23 cellular contexts compared by ENCODE assay signal in genomic region chr3:181354140-181354539, GRCh38.
DNase-seq lines count a peak whose midpoint lies in the region; ATAC-seq, FAIRE-seq and TF ChIP-seq lines count a peak whose summit lies in the region.
"Had no signal": no experiment of that assay in that cellular context is flagged by ENCODE, and none has a peak within 500 bp of the region (broad histone marks: within the 10 kb centered on the region; RNA-seq: fewer than 3 reads in every experiment).

No MANE protein-coding gene starts in this region.

- peak overlapping the region; percentile 26 for H4K91ac ChIP-seq in H1 (replicated peaks; ENCODE audit: insufficient read length, low read length)

- H3K36me3 Mint-ChIP-seq in MCF 10A (ENCODE audit: insufficient read depth, unreplicated experiment): no peaks in the 10 kb centered on the region
- H3K36me3 Mint-ChIP-seq in Caco-2 (ENCODE audit: insufficient read depth, unreplicated experiment): no peaks in the 10 kb centered on the region
- no peaks in the 10 kb centered on the region for H3K36me3 Mint-ChIP-seq in activated CD4-positive, alpha-beta memory T cell treated with anti-CD3 and anti-CD28 coated beads, Interleukin-2, amount 10 ng/mL, durations not matched to agents 7 days and 5 days (ENCODE audit: low read depth)

- H2BK15ac ChIP-seq in H1 (ENCODE audit: low read length): no peak overlapping the region

- H3K27me3 ChIP-seq in Loucy (ENCODE audit: insufficient read depth, low read length, poor library complexity, severe bottlenecking): no peaks in the 10 kb centered on the region
- H3K27me3 ChIP-seq in H1 (replicated peaks in 1 of 4; ENCODE audit: control insufficient read depth in 3 of 4, extremely low read depth in 1 of 4, insufficient read depth in 3 of 4, low read length in 3 of 4): no peaks in the 10 kb centered on the region
- no peaks in the 10 kb centered on the region for H3K27me3 ChIP-seq in upper lobe of right lung
- H3K27me3 ChIP-seq in Caco-2 (replicated peaks; ENCODE audit: control insufficient read depth, insufficient read depth, low read length): no peaks in the 10 kb centered on the region
- H3K27me3 ChIP-seq: MG63, SJCRH30 had no signal

- H3K27ac Mint-ChIP-seq in MCF 10A (ENCODE audit: low read depth, unreplicated experiment) (no peak overlapping the region), Caco-2 (ENCODE audit: unreplicated experiment) (no peak overlapping the region)
- no peak overlapping the region for H3K27ac Mint-ChIP-seq in activated CD4-positive, alpha-beta memory T cell treated with anti-CD3 and anti-CD28 coated beads, Interleukin-2, amount 10 ng/mL, durations not matched to agents 7 days and 5 days

- H3K4me2 ChIP-seq in Loucy (ENCODE audit: low read depth, low read length, poor library complexity, severe bottlenecking) (no peak overlapping the region), H1 (ENCODE audit: insufficient read depth in 1 of 2, low read depth in 2 of 2, low read length in 2 of 2) (no peak overlapping the region)

- no peaks in the 10 kb centered on the region for H3K79me1 ChIP-seq in H1 (ENCODE audit: low read depth, low read length)

- no peak overlapping the region for H3K9ac ChIP-seq in Loucy (ENCODE audit: low read depth, low read length, poor library complexity, severe bottlenecking)
- H3K9ac ChIP-seq in H1 (replicated peaks in 1 of 4; ENCODE audit: extremely low read depth in 1 of 4, low read depth in 3 of 4, low read length in 3 of 4): no peak overlapping the region

- H3K27ac ChIP-seq in H1 (ENCODE audit: low read depth, low read length): no peak overlapping the region
- no peak overlapping the region for H3K27ac ChIP-seq in upper lobe of right lung
- H3K27ac ChIP-seq: SJCRH30 had no signal

- POLR2A ChIA-PET in MCF 10A (lab: Yijun Ruan, JAX) (no interaction called here), H1 (lab: Charles Lee; ENCODE audit: partially characterized antibody) (no interaction called here), Caco-2 (lab: Charles Lee) (no interaction called here)
- POLR2A ChIA-PET in activated CD4-positive, alpha-beta memory T cell treated with anti-CD3 and anti-CD28 coated beads, Interleukin-2, amount 10 ng/mL, durations not matched to agents 7 days and 5 days (lab: Charles Lee): no interaction called here

- no peaks in the 10 kb centered on the region for H3K79me2 ChIP-seq in Loucy (ENCODE audit: insufficient read depth, low read length)
- no peaks in the 10 kb centered on the region for H3K79me2 ChIP-seq in H1 (ENCODE audit: control insufficient read depth in 1 of 2, insufficient read depth in 2 of 2, low read length in 2 of 2)

- no peak overlapping the region for H2BK120ac ChIP-seq in H1 (replicated peaks; ENCODE audit: low read depth, low read length)

- no peak overlapping the region for H4K8ac ChIP-seq in H1 (ENCODE audit: extremely low read depth, insufficient read depth, low read length)

- no peaks in the 10 kb centered on the region for H3K9me2 ChIP-seq in Loucy (replicated peaks; ENCODE audit: low read depth, low read length)

- H4K20me1 ChIP-seq in Loucy (ENCODE audit: insufficient read depth, low read length, poor library complexity, severe bottlenecking): no peaks in the 10 kb centered on the region
- no peaks in the 10 kb centered on the region for H4K20me1 ChIP-seq in H1 (replicated peaks in 1 of 2; ENCODE audit: control insufficient read depth in 1 of 2, insufficient read depth in 2 of 2, low read length in 2 of 2)

- TF ChIP-seq CTCF in MCF 10A (IDR thresholded peaks at IDR 0.05; ENCODE audit: unreplicated experiment): no peak
- TF ChIP-seq CTCF in Loucy (conservative IDR thresholded peaks at IDR 0.05; ENCODE audit: low read length): peak; percentile 12; the same call in 1 of the 2 replicates
- TF ChIP-seq CTCF in H1 (IDR thresholded peaks at IDR 0.05; ENCODE audit: control extremely low read depth in 1 of 3, insufficient read depth in 1 of 3, low read depth in 1 of 3, low read length in 3 of 3): no peak
- TF ChIP-seq CTCF in upper lobe of right lung (IDR thresholded peaks at IDR 0.05): peak; percentile 7
- TF ChIP-seq CTCF in Caco-2 (IDR thresholded peaks at IDR 0.05; ENCODE audit: insufficient read depth in 1 of 2, low read depth in 1 of 2, low read length in 1 of 2, severe bottlenecking in 1 of 2, unreplicated experiment in 1 of 2): no peak

- TF ChIP-seq EP300 in H1 (IDR thresholded peaks at IDR 0.05; ENCODE audit: borderline replicate concordance in 1 of 2, low read depth in 2 of 2, low read length in 2 of 2): no peak

- H3K27me3 Mint-ChIP-seq in MCF 10A (ENCODE audit: insufficient read depth, unreplicated experiment) (peaks cover 10% of the 10 kb centered on the region), Caco-2 (ENCODE audit: insufficient read depth, unreplicated experiment) (peaks cover 7% of the 10 kb centered on the region)
- H3K27me3 Mint-ChIP-seq in activated CD4-positive, alpha-beta memory T cell treated with anti-CD3 and anti-CD28 coated beads, Interleukin-2, amount 10 ng/mL, durations not matched to agents 7 days and 5 days: no peaks in the 10 kb centered on the region

- intact Hi-C loops in MCF 10A (cut with micrococcal nuclease): no loop called here
- intact Hi-C loops in upper lobe of right lung (cut with DNase I): no loop called here
- intact Hi-C loops in Caco-2 (cut with micrococcal nuclease; ENCODE audit: unreplicated experiment): no loop called here

- H3K9me3 ChIP-seq in Loucy (ENCODE audit: insufficient read depth, low read depth, low read length): no peaks in the 10 kb centered on the region
- no peaks in the 10 kb centered on the region for H3K9me3 ChIP-seq in H1 (ENCODE audit: insufficient read depth in 2 of 2, low read depth in 1 of 2, low read length in 1 of 2)
- H3K9me3 ChIP-seq in upper lobe of right lung: no peaks in the 10 kb centered on the region
- no peaks in the 10 kb centered on the region for H3K9me3 ChIP-seq in Caco-2
- H3K9me3 ChIP-seq: MG63, SJCRH30 had no signal

- H3K4me1 ChIP-seq in Loucy (ENCODE audit: insufficient read depth, low read length, poor library complexity, severe bottlenecking) (no peaks in the 10 kb centered on the region), H1 (replicated peaks in 1 of 4; ENCODE audit: control insufficient read depth in 3 of 4, insufficient read depth in 4 of 4, low read length in 3 of 4) (no peaks in the 10 kb centered on the region; a peak in 1 of 7 replicates), upper lobe of right lung (no peaks in the 10 kb centered on the region), Caco-2 (no peaks in the 10 kb centered on the region)
- H3K4me1 ChIP-seq: SJCRH30 had no signal

- H3K4ac ChIP-seq in H1 (replicated peaks; ENCODE audit: insufficient read length, low read depth, low read length): no peak overlapping the region

- H3K18ac ChIP-seq in H1 (ENCODE audit: extremely low read depth, low read length): no peak overlapping the region

- H2AFZ ChIP-seq in Loucy (ENCODE audit: low read length) (no peak overlapping the region), H1 (ENCODE audit: low read length) (no peak overlapping the region)

- H3K9me3 Mint-ChIP-seq in MCF 10A (ENCODE audit: unreplicated experiment) (no peaks in the 10 kb centered on the region), Caco-2 (ENCODE audit: unreplicated experiment) (no peaks in the 10 kb centered on the region)
- no peaks in the 10 kb centered on the region for H3K9me3 Mint-ChIP-seq in activated CD4-positive, alpha-beta memory T cell treated with anti-CD3 and anti-CD28 coated beads, Interleukin-2, amount 10 ng/mL, durations not matched to agents 7 days and 5 days

- no peak overlapping the region for H2AK5ac ChIP-seq in H1 (ENCODE audit: low read depth, low read length)

- H3F3A ChIP-seq in Loucy (ENCODE audit: low read depth): no peaks in the 10 kb centered on the region

- H4K5ac ChIP-seq in H1 (ENCODE audit: insufficient read length, low read depth, low read length): no peak overlapping the region

- H2BK12ac ChIP-seq in H1 (ENCODE audit: low read depth, low read length): no peak overlapping the region

- no TSS peak for BruUV-seq in MCF 10A (replicated peaks; lab: Mats Ljungman, UMichigan)
- no TSS peak for BruUV-seq in Caco-2 (replicated peaks; lab: Mats Ljungman, UMichigan)

- H3K23me2 ChIP-seq in H1 (ENCODE audit: low read depth, low read length): no peaks in the 10 kb centered on the region; the same call in 1 of the 2 replicates

- no peak overlapping the region for H3K23ac ChIP-seq in H1 (ENCODE audit: insufficient read length)

- in situ Hi-C loops in T47D (cut with HindIII; ENCODE audit: low pct_unique_long_range_greater_than_20kb, low sequenced_read_pairs): no loop called here

- no peak overlapping the region for H3K14ac ChIP-seq in H1 (ENCODE audit: insufficient read length)

- H3K4me3 Mint-ChIP-seq in MCF 10A (ENCODE audit: unreplicated experiment) (no peak overlapping the region), Caco-2 (ENCODE audit: unreplicated experiment) (no peak overlapping the region)
- no peak overlapping the region for H3K4me3 Mint-ChIP-seq in activated CD4-positive, alpha-beta memory T cell treated with anti-CD3 and anti-CD28 coated beads, Interleukin-2, amount 10 ng/mL, durations not matched to agents 7 days and 5 days

- H3K4me1 Mint-ChIP-seq in MCF 10A (ENCODE audit: insufficient read depth, unreplicated experiment): peaks cover 6% of the 10 kb centered on the region
- H3K4me1 Mint-ChIP-seq in Caco-2 (ENCODE audit: low read depth, unreplicated experiment): no peaks in the 10 kb centered on the region
- no peaks in the 10 kb centered on the region for H3K4me1 Mint-ChIP-seq in activated CD4-positive, alpha-beta memory T cell treated with anti-CD3 and anti-CD28 coated beads, Interleukin-2, amount 10 ng/mL, durations not matched to agents 7 days and 5 days

- H2BK20ac ChIP-seq in H1 (ENCODE audit: low read length): no peak overlapping the region

- H3K56ac ChIP-seq in H1 (replicated peaks; ENCODE audit: insufficient read length, low read depth, low read length): no peak overlapping the region

- no peak for TF ChIP-seq POLR2A in H1 (IDR thresholded peaks at IDR 0.05; ENCODE audit: control extremely low read depth in 1 of 2, low read depth in 2 of 2, low read length in 2 of 2)

- FAIRE-seq in H1 (lab: Jason Lieb, UNC): no peak
- FAIRE-seq: D721Med, GM18507, RCC 7860 had no signal

- CTCF ChIA-PET in MCF 10A (lab: Yijun Ruan, JAX) (interaction anchor here (0.6 to 1.7 kb wide), 2 partner anchors 304 to 348 kb away, joined by 3 to 5 read pairs; no protein-coding TSS in a partner anchor), H1 (lab: Charles Lee; ENCODE audit: partially characterized antibody) (interaction anchor here (1.1 to 1.7 kb wide), 3 partner anchors 30 to 348 kb away, joined by 3 to 5 read pairs (median 4); no protein-coding TSS in a partner anchor), Caco-2 (lab: Charles Lee) (no interaction called here)
- CTCF ChIA-PET in activated CD4-positive, alpha-beta memory T cell treated with anti-CD3 and anti-CD28 coated beads, Interleukin-2, amount 10 ng/mL, durations not matched to agents 7 days and 5 days (lab: Charles Lee): no interaction called here

- 0 out of 4 replicates have a peak, but pooled peaks have one; percentile 17 to 21 for TF ChIP-seq RAD21 in H1 (IDR thresholded peaks at IDR 0.05 in 1 of 2, conservative IDR thresholded peaks at IDR 0.05 in 1 of 2; ENCODE audit: low read depth in 2 of 2, low read length in 2 of 2)

- no peak overlapping the region for H2BK5ac ChIP-seq in H1 (ENCODE audit: low read depth, low read length)

- peak; percentile 33 to 40 for DNase-seq in T47D (ENCODE audit: low read depth in 1 of 2, low spot score in 1 of 2)
- DNase-seq in MCF 10A (ENCODE audit: unreplicated experiment): no peak
- DNase-seq in H1 (ENCODE audit: low read depth in 1 of 2, low spot score in 2 of 2): no peak
- DNase-seq in upper lobe of right lung: no peak
- DNase-seq in activated T-cell treated with anti-CD3 and anti-CD28 coated beads, Interleukin-2, amount 50 U/mL, for 48 hours: no peak
- no peak for DNase-seq in Caco-2
- DNase-seq in activated CD4-positive, alpha-beta memory T cell treated with anti-CD3 and anti-CD28 coated beads, Interleukin-2, amount 10 ng/mL, durations not matched to agents 7 days and 5 days: no peak
- DNase-seq: GOT3, Karpas-422, MG63, NCI-H1694 treated with DMSO at 0.1 percent for 48 hours, NCI-H2081 treated with DMSO at 0.1 percent for 48 hours, NCI-H2171, NCI-H226, NCI-H510A, NCI-H69, OCI-M1, SJCRH30 had no signal

- H3K36me3 ChIP-seq in Loucy (ENCODE audit: insufficient read depth, low read length): no peaks in the 10 kb centered on the region
- no peaks in the 10 kb centered on the region for H3K36me3 ChIP-seq in H1 (ENCODE audit: control insufficient read depth in 2 of 4, insufficient read depth in 4 of 4, low read length in 3 of 4)
- no peaks in the 10 kb centered on the region for H3K36me3 ChIP-seq in upper lobe of right lung
- H3K36me3 ChIP-seq in Caco-2 (ENCODE audit: control insufficient read depth, insufficient read depth, low read length): no peaks in the 10 kb centered on the region
- H3K36me3 ChIP-seq: MG63, SJCRH30 had no signal

- ATAC-seq in upper lobe of right lung: no peak
- ATAC-seq: SK-N-SH treated with all-trans-retinoic acid at 6 μM for 48 hours had no signal

- H3K4me3 ChIP-seq in Loucy (ENCODE audit: low read length, poor library complexity, severe bottlenecking) (no peak overlapping the region), H1 (ENCODE audit: extremely low read depth in 1 of 4, insufficient read depth in 2 of 4, low read depth in 3 of 4, low read length in 4 of 4) (no peak overlapping the region), upper lobe of right lung (no peak overlapping the region), Caco-2 (ENCODE audit: low read depth, low read length) (no peak overlapping the region)
- H3K4me3 ChIP-seq: MG63, SJCRH30 had no signal

Comparison
In these comparisons a context has a peak if more than half of its experiments do, and no peak if none do; other contexts are left out.
1. DNase-seq: peak in T47D (2 of 2); none in MCF 10A (single experiment), H1 (0 of 2), upper lobe of right lung (single experiment), activated T-cell treated with anti-CD3 and anti-CD28 coated beads, Interleukin-2, amount 50 U/mL, for 48 hours (0 of 2), Caco-2 (0 of 2) and activated CD4-positive, alpha-beta memory T cell treated with anti-CD3 and anti-CD28 coated beads, Interleukin-2, amount 10 ng/mL, durations not matched to agents 7 days and 5 days (single experiment).
2. CTCF ChIP-seq: peak in Loucy (single experiment) and upper lobe of right lung (single experiment); none in MCF 10A (single experiment), H1 (0 of 3) and Caco-2 (0 of 2).
3. CTCF ChIA-PET loops: an anchor here in MCF 10A (0.6 to 1.7 kb wide) and H1 (1.1 to 1.7 kb wide); none called in Caco-2 and activated CD4-positive, alpha-beta memory T cell treated with anti-CD3 and anti-CD28 coated beads, Interleukin-2, amount 10 ng/mL, durations not matched to agents 7 days and 5 days.